ENCODE assay signal across 2 cellular contexts in the genomic region with DNA sequence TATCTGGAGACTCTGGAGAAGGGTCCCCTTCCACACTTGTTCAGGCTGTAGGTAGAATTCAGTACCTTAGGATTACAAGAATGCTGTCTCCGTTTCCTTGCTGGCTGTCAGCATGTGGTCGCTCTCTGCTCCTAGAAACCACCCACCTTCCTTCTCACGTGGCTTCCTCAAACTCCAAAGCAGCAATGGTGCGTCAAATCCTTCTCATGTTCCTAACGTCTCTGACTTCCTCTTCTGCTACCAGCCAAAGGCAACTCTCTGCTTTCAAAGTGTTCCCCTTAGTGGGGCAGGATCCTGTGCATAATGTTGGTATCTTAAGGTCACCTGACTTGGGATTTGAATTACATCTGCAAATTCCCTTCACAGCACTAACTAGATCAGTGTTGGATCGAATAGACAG.
A peak's percentile ranks its signal among the peaks of the same experiment; 100 is the strongest.
TF ChIP-seq lines count a peak whose summit lies in the region.

No MANE protein-coding gene starts in this region.

TF ChIP-seq in GM23338, 12 proteins besides CTCF, POLR2A, EP300 and RAD21 (continues in another document):
- TF ChIP-seq, protein P1, sequence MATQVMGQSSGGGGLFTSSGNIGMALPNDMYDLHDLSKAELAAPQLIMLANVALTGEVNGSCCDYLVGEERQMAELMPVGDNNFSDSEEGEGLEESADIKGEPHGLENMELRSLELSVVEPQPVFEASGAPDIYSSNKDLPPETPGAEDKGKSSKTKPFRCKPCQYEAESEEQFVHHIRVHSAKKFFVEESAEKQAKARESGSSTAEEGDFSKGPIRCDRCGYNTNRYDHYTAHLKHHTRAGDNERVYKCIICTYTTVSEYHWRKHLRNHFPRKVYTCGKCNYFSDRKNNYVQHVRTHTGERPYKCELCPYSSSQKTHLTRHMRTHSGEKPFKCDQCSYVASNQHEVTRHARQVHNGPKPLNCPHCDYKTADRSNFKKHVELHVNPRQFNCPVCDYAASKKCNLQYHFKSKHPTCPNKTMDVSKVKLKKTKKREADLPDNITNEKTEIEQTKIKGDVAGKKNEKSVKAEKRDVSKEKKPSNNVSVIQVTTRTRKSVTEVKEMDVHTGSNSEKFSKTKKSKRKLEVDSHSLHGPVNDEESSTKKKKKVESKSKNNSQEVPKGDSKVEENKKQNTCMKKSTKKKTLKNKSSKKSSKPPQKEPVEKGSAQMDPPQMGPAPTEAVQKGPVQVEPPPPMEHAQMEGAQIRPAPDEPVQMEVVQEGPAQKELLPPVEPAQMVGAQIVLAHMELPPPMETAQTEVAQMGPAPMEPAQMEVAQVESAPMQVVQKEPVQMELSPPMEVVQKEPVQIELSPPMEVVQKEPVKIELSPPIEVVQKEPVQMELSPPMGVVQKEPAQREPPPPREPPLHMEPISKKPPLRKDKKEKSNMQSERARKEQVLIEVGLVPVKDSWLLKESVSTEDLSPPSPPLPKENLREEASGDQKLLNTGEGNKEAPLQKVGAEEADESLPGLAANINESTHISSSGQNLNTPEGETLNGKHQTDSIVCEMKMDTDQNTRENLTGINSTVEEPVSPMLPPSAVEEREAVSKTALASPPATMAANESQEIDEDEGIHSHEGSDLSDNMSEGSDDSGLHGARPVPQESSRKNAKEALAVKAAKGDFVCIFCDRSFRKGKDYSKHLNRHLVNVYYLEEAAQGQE (IDR thresholded peaks at IDR 0.05; ENCODE audit: unreplicated experiment), result no peak
- TF ChIP-seq NANOG (IDR thresholded peaks at IDR 0.05; ENCODE audit: borderline replicate concordance) (no peak), STAT1 (IDR thresholded peaks at IDR 0.05; ENCODE audit: unreplicated experiment) (no peak), EZH2phosphoT487 (IDR thresholded peaks at IDR 0.05; ENCODE audit: unreplicated experiment) (no peak), ZNF114 (CRISPR knock-in tag; IDR thresholded peaks at IDR 0.05) (no peak), ZNF331 (CRISPR knock-in tag; IDR thresholded peaks at IDR 0.05; ENCODE audit: low read depth) (no peak), CREB1 (CRISPR knock-in tag; IDR thresholded peaks at IDR 0.05; ENCODE audit: low read depth) (no peak), ZNF462 (CRISPR knock-in tag; IDR thresholded peaks at IDR 0.05) (no peak), JUNB (IDR thresholded peaks at IDR 0.05; ENCODE audit: unreplicated experiment) (no peak), POLR2AphosphoS5 (IDR thresholded peaks at IDR 0.05; ENCODE audit: low read depth) (no peak)

TF ChIP-seq in K562, 482 proteins besides CTCF, POLR2A, EP300 and RAD21 (continued from another document):
- TF ChIP-seq, protein P2, sequence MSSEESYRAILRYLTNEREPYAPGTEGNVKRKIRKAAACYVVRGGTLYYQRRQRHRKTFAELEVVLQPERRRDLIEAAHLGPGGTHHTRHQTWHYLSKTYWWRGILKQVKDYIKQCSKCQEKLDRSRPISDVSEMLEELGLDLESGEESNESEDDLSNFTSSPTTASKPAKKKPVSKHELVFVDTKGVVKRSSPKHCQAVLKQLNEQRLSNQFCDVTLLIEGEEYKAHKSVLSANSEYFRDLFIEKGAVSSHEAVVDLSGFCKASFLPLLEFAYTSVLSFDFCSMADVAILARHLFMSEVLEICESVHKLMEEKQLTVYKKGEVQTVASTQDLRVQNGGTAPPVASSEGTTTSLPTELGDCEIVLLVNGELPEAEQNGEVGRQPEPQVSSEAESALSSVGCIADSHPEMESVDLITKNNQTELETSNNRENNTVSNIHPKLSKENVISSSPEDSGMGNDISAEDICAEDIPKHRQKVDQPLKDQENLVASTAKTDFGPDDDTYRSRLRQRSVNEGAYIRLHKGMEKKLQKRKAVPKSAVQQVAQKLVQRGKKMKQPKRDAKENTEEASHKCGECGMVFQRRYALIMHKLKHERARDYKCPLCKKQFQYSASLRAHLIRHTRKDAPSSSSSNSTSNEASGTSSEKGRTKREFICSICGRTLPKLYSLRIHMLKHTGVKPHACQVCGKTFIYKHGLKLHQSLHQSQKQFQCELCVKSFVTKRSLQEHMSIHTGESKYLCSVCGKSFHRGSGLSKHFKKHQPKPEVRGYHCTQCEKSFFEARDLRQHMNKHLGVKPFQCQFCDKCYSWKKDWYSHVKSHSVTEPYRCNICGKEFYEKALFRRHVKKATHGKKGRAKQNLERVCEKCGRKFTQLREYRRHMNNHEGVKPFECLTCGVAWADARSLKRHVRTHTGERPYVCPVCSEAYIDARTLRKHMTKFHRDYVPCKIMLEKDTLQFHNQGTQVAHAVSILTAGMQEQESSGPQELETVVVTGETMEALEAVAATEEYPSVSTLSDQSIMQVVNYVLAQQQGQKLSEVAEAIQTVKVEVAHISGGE (CRISPR knock-in tag; IDR thresholded peaks at IDR 0.05), result 0 out of 6 replicates have a peak, but pooled peaks of 1 of the 3 experiments have one; percentile 19
- TF ChIP-seq ZSCAN32 (CRISPR knock-in tag; IDR thresholded peaks at IDR 0.05), result no peak
